In genomic region chr11:114447892-114448291, GRCh38 we compare ENCODE assay signal across 20 cellular contexts. TPM values are rescaled to one million over a fixed set of nuclear protein-coding genes. Genes with fewer than 3 reads are reported as not detected.
DNase-seq lines count a peak whose midpoint lies in the region; ATAC-seq and TF ChIP-seq lines count a peak whose summit lies in the region.
"Had no signal": no experiment of that assay in that cellular context is flagged by ENCODE, and none has a peak within 500 bp of the region (broad histone marks: within the 10 kb centered on the region; RNA-seq: fewer than 3 reads in every experiment).

No MANE protein-coding gene starts in this region.

- H3K9ac ChIP-seq in mesenchymal stem cell (ENCODE audit: low read length) (peak overlapping the region; percentile 1), PC-3 (ENCODE audit: low read length) (no peak overlapping the region)

- H3F3A ChIP-seq in PC-3 (ENCODE audit: low read length, unreplicated experiment) = no peaks in the 10 kb centered on the region

- peaks cover 33% of the 10 kb centered on the region for H3K79me2 ChIP-seq in PC-3 (ENCODE audit: low read length)

- no peak overlapping the region for H3K23ac ChIP-seq in mesenchymal stem cell (ENCODE audit: low read length in 2 of 2)

- no peaks in the 10 kb centered on the region for H3K9me3 ChIP-seq in mesenchymal stem cell (ENCODE audit: control insufficient read depth, low read length)
- H3K9me3 ChIP-seq in PC-3 (ENCODE audit: low read length) = no peaks in the 10 kb centered on the region
- H3K9me3 ChIP-seq: esophagus muscularis mucosa, Peyer's patch had no signal

- H2AK5ac ChIP-seq in mesenchymal stem cell (ENCODE audit: low read length, severe bottlenecking) = no peak overlapping the region

- H3K36me3 Mint-ChIP-seq in HFFc6 (ENCODE audit: low read depth) = peaks cover 45% of the 10 kb centered on the region
- peaks cover 41% of the 10 kb centered on the region for H3K36me3 Mint-ChIP-seq in brain
- peaks cover 21 to 41% of the 10 kb centered on the region in 2 donors for H3K36me3 Mint-ChIP-seq in stimulated activated naive B cell treated with anti-CD40 and anti-IgM and Interleukin-4, amounts not matched to agents 10 μg/mL and 1 μg/mL and 100 μg/mL, for 72 hours

- TF ChIP-seq CTCF in HFFc6 (IDR thresholded peaks at IDR 0.05) (no peak), brain (conservative IDR thresholded peaks at IDR 0.05) (no peak), PC-3 (conservative IDR thresholded peaks at IDR 0.05; ENCODE audit: low read depth, low read length) (no peak)

- DNase-seq in AG08396 (ENCODE audit: low spot score) (peak; percentile 36), HFFc6 (peak; percentile 23), mesenchymal stem cell (peak; percentile 72), NCI-H748 treated with DMSO at 0.1 percent for 48 hours (lab: John Stamatoyannopoulos, UW) (no peak), NCI-H446 treated with DMSO at 0.1 percent for 48 hours (lab: John Stamatoyannopoulos, UW) (no peak), PC-3 (no peak)
- no peak for DNase-seq in stimulated activated naive B cell treated with anti-CD40 and anti-IgM and Interleukin-4, amounts not matched to agents 10 μg/mL and 1 μg/mL and 100 μg/mL, for 72 hours
- DNase-seq: activated CD8-positive, alpha-beta T cell treated with anti-CD3 and anti-CD28 coated beads for 36 hours; NCI-H1417 treated with DMSO at 0.1 percent for 48 hours; NCI-H510A; Peyer's patch; WERI-Rb-1 had no signal

- H3K4me3 Mint-ChIP-seq in HFFc6 = no peak overlapping the region
- H3K4me3 Mint-ChIP-seq in brain = no peak overlapping the region
- H3K4me3 Mint-ChIP-seq in stimulated activated naive B cell treated with anti-CD40 and anti-IgM and Interleukin-4, amounts not matched to agents 10 μg/mL and 1 μg/mL and 100 μg/mL, for 72 hours = no peak overlapping the region
- H3K4me3 Mint-ChIP-seq: activated CD8-positive, alpha-beta T cell treated with anti-CD3 and anti-CD28 coated beads for 36 hours; activated T-helper 1 cell treated with anti-CD3 and anti-CD28 coated beads, Interleukin-12 subunit alpha, Interleukin-12 subunit beta, Interleukin-2, Interleukin-4 antibody, amounts not matched to agents 30 ng/mL and 10 ng/mL and 1 ng/mL, durations not matched to agents 14 hours and 24 hours and 36 hours; dendritic cell treated with granulocyte-macrophage colony-stimulating factor and Interleukin-4, amounts not matched to agents 40 ng/mL and 50 ng/mL, for 4 days; stimulated activated naive CD8-positive, alpha-beta T cell treated with anti-CD3 and anti-CD28 coated beads, Interleukin-15, Interleukin-2, amounts not matched to agents 100 ng/mL and 50 ng/mL, for 24 hours had no signal

- POLR2A ChIA-PET in PC-3 (lab: Charles Lee; ENCODE audit: unreplicated experiment) = no interaction called here

- no peak overlapping the region for H2BK120ac ChIP-seq in mesenchymal stem cell (ENCODE audit: low read depth, low read length)

- H2BK5ac ChIP-seq in mesenchymal stem cell (ENCODE audit: low read depth, low read length, poor library complexity, severe bottlenecking) = no peak overlapping the region

- H4K8ac ChIP-seq in mesenchymal stem cell (ENCODE audit: low read length) = no peak overlapping the region

- CTCF ChIA-PET in PC-3 (lab: Charles Lee) = no interaction called here

- H3K27ac Mint-ChIP-seq in HFFc6 = peak overlapping the region; percentile 57
- peak overlapping the region in 3 of 5 experiments; percentile 26 to 62 (median 51) for H3K27ac Mint-ChIP-seq in brain
- no peak overlapping the region for H3K27ac Mint-ChIP-seq in stimulated activated naive B cell treated with anti-CD40 and anti-IgM and Interleukin-4, amounts not matched to agents 10 μg/mL and 1 μg/mL and 100 μg/mL, for 72 hours
- H3K27ac Mint-ChIP-seq: activated CD8-positive, alpha-beta T cell treated with anti-CD3 and anti-CD28 coated beads for 36 hours; activated T-helper 1 cell treated with anti-CD3 and anti-CD28 coated beads, Interleukin-12 subunit alpha, Interleukin-12 subunit beta, Interleukin-2, Interleukin-4 antibody, amounts not matched to agents 30 ng/mL and 10 ng/mL and 1 ng/mL, durations not matched to agents 14 hours and 24 hours and 36 hours; dendritic cell treated with granulocyte-macrophage colony-stimulating factor and Interleukin-4, amounts not matched to agents 40 ng/mL and 50 ng/mL, for 4 days had no signal

- WGBS in mesenchymal stem cell = 0% methylated on average over 1 of the region's 3 CpGs

- H3K9me2 ChIP-seq in PC-3 (replicated peaks; ENCODE audit: low read length) = no peaks in the 10 kb centered on the region

- H2AFZ ChIP-seq in mesenchymal stem cell (ENCODE audit: low read depth, low read length) = no peak overlapping the region
- H2AFZ ChIP-seq in PC-3 (ENCODE audit: low read length) = no peak overlapping the region

- H3K9me3 Mint-ChIP-seq in HFFc6 = no peaks in the 10 kb centered on the region
- H3K9me3 Mint-ChIP-seq in brain = no peaks in the 10 kb centered on the region
- no peaks in the 10 kb centered on the region for H3K9me3 Mint-ChIP-seq in stimulated activated naive B cell treated with anti-CD40 and anti-IgM and Interleukin-4, amounts not matched to agents 10 μg/mL and 1 μg/mL and 100 μg/mL, for 72 hours
- H3K9me3 Mint-ChIP-seq: activated CD8-positive, alpha-beta T cell treated with anti-CD3 and anti-CD28 coated beads for 36 hours; activated T-helper 1 cell treated with anti-CD3 and anti-CD28 coated beads, Interleukin-12 subunit alpha, Interleukin-12 subunit beta, Interleukin-2, Interleukin-4 antibody, amounts not matched to agents 30 ng/mL and 10 ng/mL and 1 ng/mL, durations not matched to agents 14 hours and 24 hours and 36 hours; dendritic cell treated with granulocyte-macrophage colony-stimulating factor and Interleukin-4, amounts not matched to agents 40 ng/mL and 50 ng/mL, for 4 days; stimulated activated naive CD8-positive, alpha-beta T cell treated with anti-CD3 and anti-CD28 coated beads, Interleukin-15, Interleukin-2, amounts not matched to agents 100 ng/mL and 50 ng/mL, for 24 hours had no signal

- intact Hi-C loops in PC-3 (cut with micrococcal nuclease) = no loop called here

- no peak overlapping the region for H3K4me2 ChIP-seq in mesenchymal stem cell (ENCODE audit: low read length, poor library complexity, severe bottlenecking)
- no peak overlapping the region for H3K4me2 ChIP-seq in PC-3 (ENCODE audit: low read length)

- H3K27ac ChIP-seq in mesenchymal stem cell (ENCODE audit: low read length, poor library complexity, severe bottlenecking) (peak overlapping the region; percentile 76), PC-3 (ENCODE audit: low read length) (no peak overlapping the region)
- H3K27ac ChIP-seq: C4-2B, esophagus muscularis mucosa, HL-60, Peyer's patch, WERI-Rb-1 had no signal

- H2BK15ac ChIP-seq in mesenchymal stem cell (ENCODE audit: low read depth, poor library complexity, severe bottlenecking) = no peak overlapping the region

- peaks cover 7 to 88% of the 10 kb centered on the region in 2 experiments for H3K36me3 ChIP-seq in mesenchymal stem cell (ENCODE audit: control insufficient read depth in 1 of 2, insufficient read depth in 2 of 2, low read depth in 1 of 2, low read length in 2 of 2)
- H3K36me3 ChIP-seq in PC-3 (ENCODE audit: low read depth, low read length) = peaks cover 41% of the 10 kb centered on the region; the same call in 1 of the 2 replicates

- H3K27me3 ChIP-seq in mesenchymal stem cell (ENCODE audit: control insufficient read depth in 1 of 2, insufficient read depth in 1 of 2, low read length in 2 of 2) (no peaks in the 10 kb centered on the region), PC-3 (ENCODE audit: low read length) (no peaks in the 10 kb centered on the region)
- H3K27me3 ChIP-seq: esophagus muscularis mucosa, Peyer's patch had no signal

- H3K27me3 Mint-ChIP-seq in HFFc6 (ENCODE audit: insufficient read depth) (no peaks in the 10 kb centered on the region; the same call in 1 of the 2 replicates), brain (no peaks in the 10 kb centered on the region)
- H3K27me3 Mint-ChIP-seq in stimulated activated naive B cell treated with anti-CD40 and anti-IgM and Interleukin-4, amounts not matched to agents 10 μg/mL and 1 μg/mL and 100 μg/mL, for 72 hours = no peaks in the 10 kb centered on the region
- H3K27me3 Mint-ChIP-seq: activated CD8-positive, alpha-beta T cell treated with anti-CD3 and anti-CD28 coated beads for 36 hours; dendritic cell treated with granulocyte-macrophage colony-stimulating factor and Interleukin-4, amounts not matched to agents 40 ng/mL and 50 ng/mL, for 4 days; stimulated activated naive CD8-positive, alpha-beta T cell treated with anti-CD3 and anti-CD28 coated beads, Interleukin-15, Interleukin-2, amounts not matched to agents 100 ng/mL and 50 ng/mL, for 24 hours had no signal

- no TSS peak for BruUV-seq in PC-3 (replicated peaks; lab: Mats Ljungman, UMichigan)

- H3K4ac ChIP-seq in mesenchymal stem cell (ENCODE audit: low read depth in 1 of 2, low read length in 2 of 2) = no peak overlapping the region

- no peak overlapping the region for H4K91ac ChIP-seq in mesenchymal stem cell (ENCODE audit: low read length)

- H3K4me1 Mint-ChIP-seq in HFFc6 (ENCODE audit: low read depth) (peaks cover 63% of the 10 kb centered on the region), brain (peaks cover 30% of the 10 kb centered on the region)
- H3K4me1 Mint-ChIP-seq in stimulated activated naive B cell treated with anti-CD40 and anti-IgM and Interleukin-4, amounts not matched to agents 10 μg/mL and 1 μg/mL and 100 μg/mL, for 72 hours = peaks cover 0 to 1% of the 10 kb centered on the region in 2 donors

- H4K20me1 ChIP-seq in PC-3 (ENCODE audit: low read length) = peaks cover 9% of the 10 kb centered on the region; the same call in 1 of the 2 replicates

- H3K79me1 ChIP-seq in mesenchymal stem cell (replicated peaks; ENCODE audit: low read length, poor library complexity, severe bottlenecking) = peaks cover 11% of the 10 kb centered on the region

- no peak overlapping the region for H3K18ac ChIP-seq in mesenchymal stem cell (ENCODE audit: low read depth in 1 of 2, low read length in 2 of 2)

- H3K4me1 ChIP-seq in mesenchymal stem cell (ENCODE audit: control insufficient read depth, insufficient read depth, low read depth, low read length) (no peaks in the 10 kb centered on the region), PC-3 (ENCODE audit: insufficient read depth, low read length) (0 out of 2 replicates have a peak, but pooled peaks cover 8% of the 10 kb centered on the region)
- H3K4me1 ChIP-seq: Peyer's patch had no signal

- H2BK12ac ChIP-seq in mesenchymal stem cell (ENCODE audit: low read length in 2 of 2) = no peak overlapping the region

- no peak overlapping the region for H3K4me3 ChIP-seq in mesenchymal stem cell (ENCODE audit: insufficient read depth in 1 of 2, low read depth in 1 of 2, low read length in 2 of 2)
- H3K4me3 ChIP-seq in PC-3 (ENCODE audit: low read length) = no peak overlapping the region
- H3K4me3 ChIP-seq: esophagus muscularis mucosa, Peyer's patch had no signal

- H3K14ac ChIP-seq in mesenchymal stem cell (ENCODE audit: low read length in 2 of 2) = no peak overlapping the region

- no peak for ATAC-seq in stimulated activated naive B cell treated with anti-CD40 and anti-IgM and Interleukin-4, amounts not matched to agents 10 μg/mL and 1 μg/mL and 100 μg/mL, for 72 hours (replicated peaks)
- ATAC-seq in PC-3 = no peak
- ATAC-seq: activated CD8-positive, alpha-beta T cell treated with anti-CD3 and anti-CD28 coated beads for 36 hours; left lobe of liver had no signal

RNA-seq across cellular contexts. Expression of gene REXO2, which starts 8.6 kb away (rescaled TPM):
- 100 to 1,000 TPM; 245 to 272 (median 255) TPM for total RNA-seq in HFFc6 (2021; fragmentation: NEBNext Ultra II Directional; extraction: Animal tissue kit (Norgen Biotek cat#: 25700))
- 24.1 TPM for polyA plus RNA-seq in brain (ENCODE audit: insufficient read depth, low read depth, low replicate concordance)
- 226 TPM for polyA plus RNA-seq in mesenchymal stem cell (2013, experiment 1 of 2)
- polyA plus RNA-seq in mesenchymal stem cell (2013, experiment 2 of 2) = 226 TPM
- total RNA-seq in PC-3 (2014; rRNA removed) = 145 and 181 TPM in 2 replicates

RNA-seq across cellular contexts. Expression of gene RBM7, which starts 47.4 kb away (rescaled TPM):
- total RNA-seq in HFFc6 (2021; fragmentation: NEBNext Ultra II Directional; extraction: Animal tissue kit (Norgen Biotek cat#: 25700)) = 10 to 100 TPM; 35.9 to 42.3 (median 39.2) TPM
- polyA plus RNA-seq in brain (ENCODE audit: insufficient read depth, low read depth, low replicate concordance) = 10.0 TPM
- 46.6 TPM for polyA plus RNA-seq in mesenchymal stem cell (2013, experiment 1 of 2)
- 48.4 TPM for polyA plus RNA-seq in mesenchymal stem cell (2013, experiment 2 of 2)
- 18.4 and 30.1 TPM in 2 replicates for total RNA-seq in PC-3 (2014; rRNA removed)

RNA-seq across cellular contexts. Expression of gene C11orf71, which starts 47.6 kb away (rescaled TPM):
- 1 to 10 TPM; 2.4 to 3.8 (median 3.2) TPM for total RNA-seq in HFFc6 (2021; fragmentation: NEBNext Ultra II Directional; extraction: Animal tissue kit (Norgen Biotek cat#: 25700))
- polyA plus RNA-seq in brain (ENCODE audit: insufficient read depth, low read depth, low replicate concordance) = 20.1 TPM
- polyA plus RNA-seq in mesenchymal stem cell (2013, experiment 1 of 2) = 3.3 TPM
- 3.0 TPM for polyA plus RNA-seq in mesenchymal stem cell (2013, experiment 2 of 2)
- 5.0 and 8.1 TPM in 2 replicates for total RNA-seq in PC-3 (2014; rRNA removed)

Comparison
In these comparisons a context has a peak if more than half of its experiments do, and no peak if none do; other contexts are left out.
1. DNase-seq: peak in AG08396 (single experiment), HFFc6 (single experiment) and mesenchymal stem cell (single experiment); none in NCI-H748 treated with DMSO at 0.1 percent for 48 hours (single experiment), stimulated activated naive B cell treated with anti-CD40 and anti-IgM and Interleukin-4, amounts not matched to agents 10 μg/mL and 1 μg/mL and 100 μg/mL, for 72 hours (single experiment), NCI-H446 treated with DMSO at 0.1 percent for 48 hours (single experiment) and PC-3 (single experiment).